Comparison of ENCODE assay signal across 23 cellular contexts in the genomic region with DNA sequence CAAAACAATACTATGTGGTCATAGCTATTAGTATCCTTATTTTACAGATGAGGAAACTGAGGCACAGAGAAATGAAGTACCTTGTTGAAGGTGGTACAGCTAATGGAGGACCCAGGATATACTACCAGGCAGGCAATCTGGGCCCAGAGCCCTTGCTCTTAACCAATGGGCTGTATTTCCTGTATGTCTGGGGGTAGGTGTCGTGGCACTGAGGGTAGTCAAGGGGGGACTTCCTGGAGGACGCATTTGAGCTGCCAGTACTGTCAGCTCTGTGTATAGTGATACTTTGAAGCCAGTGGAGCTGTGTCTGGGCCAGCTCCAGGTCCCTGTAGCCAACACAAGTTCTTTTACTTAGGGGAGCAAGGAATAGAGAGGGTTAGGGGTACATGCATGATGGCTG. TPM values are rescaled to one million over a fixed set of nuclear protein-coding genes. Genes with fewer than 3 reads are reported as not detected.
DNase-seq lines count a peak whose midpoint lies in the region; ATAC-seq and TF ChIP-seq lines count a peak whose summit lies in the region.
"Had no signal": no experiment of that assay in that cellular context is flagged by ENCODE, and none has a peak within 500 bp of the region (broad histone marks: within the 10 kb centered on the region; RNA-seq: fewer than 3 reads in every experiment).

No MANE protein-coding gene starts in this region.

- H3K79me2 ChIP-seq in Loucy (ENCODE audit: insufficient read depth, low read length) = no peaks in the 10 kb centered on the region

- H3K4me2 ChIP-seq in Loucy (ENCODE audit: low read depth, low read length, poor library complexity, severe bottlenecking) (peak overlapping the region; percentile 48), neuronal stem cell (ENCODE audit: insufficient read depth, low read length, poor library complexity, severe bottlenecking) (no peak overlapping the region)

- H3K9me3 ChIP-seq in Loucy (ENCODE audit: insufficient read depth, low read depth, low read length) = no peaks in the 10 kb centered on the region
- no peaks in the 10 kb centered on the region for H3K9me3 ChIP-seq in neuronal stem cell (replicated peaks in 1 of 2; ENCODE audit: control insufficient read depth in 2 of 2, insufficient read depth in 1 of 2, low read depth in 1 of 2, low read length in 2 of 2)
- H3K9me3 ChIP-seq in CD4-positive, alpha-beta memory T cell (ENCODE audit: control insufficient read depth in 1 of 2, low read length in 2 of 2) = no peaks in the 10 kb centered on the region
- H3K9me3 ChIP-seq: MG63 had no signal

- intact Hi-C loops in CD4-positive, alpha-beta memory T cell (cut with micrococcal nuclease) = no loop called here

- no peak overlapping the region for H3K4ac ChIP-seq in neuronal stem cell (ENCODE audit: low read length)

- H3K9me2 ChIP-seq in Loucy (replicated peaks; ENCODE audit: low read depth, low read length) = no peaks in the 10 kb centered on the region

- ATAC-seq in activated naive CD8-positive, alpha-beta T cell treated with anti-CD3 and anti-CD28 coated beads, Interleukin-2, amount 10 ng/mL, durations not matched to agents 7 days and 5 days (ENCODE audit: low read depth) = peak; percentile 81
- ATAC-seq in central memory CD8-positive, alpha-beta T cell (replicated peaks; ENCODE audit: extremely low read depth, poor library complexity, severe bottlenecking) = peak; percentile 40

- H4K91ac ChIP-seq in neuronal stem cell (ENCODE audit: low read depth, low read length, poor library complexity) = no peak overlapping the region

- H3K27ac ChIP-seq in neuronal stem cell (replicated peaks; ENCODE audit: low read length) = no peak overlapping the region
- no peak overlapping the region for H3K27ac ChIP-seq in CD4-positive, alpha-beta memory T cell (ENCODE audit: low read depth, low read length)

- no peak overlapping the region for H4K8ac ChIP-seq in neuronal stem cell (ENCODE audit: low read depth, low read length)

- H3K9me3 Mint-ChIP-seq in activated naive CD8-positive, alpha-beta T cell treated with anti-CD3 and anti-CD28 coated beads, Interleukin-2, amount 10 ng/mL, durations not matched to agents 7 days and 5 days = no peaks in the 10 kb centered on the region
- H3K9me3 Mint-ChIP-seq in activated naive CD8-positive, alpha-beta T cell treated with anti-CD3 and anti-CD28 coated beads for 36 hours = no peaks in the 10 kb centered on the region
- no peaks in the 10 kb centered on the region for H3K9me3 Mint-ChIP-seq in central memory CD8-positive, alpha-beta T cell
- no peaks in the 10 kb centered on the region for H3K9me3 Mint-ChIP-seq in CD4-positive, alpha-beta memory T cell
- H3K9me3 Mint-ChIP-seq: IgD-negative memory B cell had no signal

- WGBS in neuronal stem cell (ENCODE audit: extremely low coverage in 2 of 2, insufficient read length in 2 of 2, insufficient replicate concordance in 1 of 2), 2 donors = no CpG with 5 or more reads among the region's 2 CpGs

- no peaks in the 10 kb centered on the region for H3K27me3 Mint-ChIP-seq in activated naive CD8-positive, alpha-beta T cell treated with anti-CD3 and anti-CD28 coated beads, Interleukin-2, amount 10 ng/mL, durations not matched to agents 7 days and 5 days
- H3K27me3 Mint-ChIP-seq in activated naive CD8-positive, alpha-beta T cell treated with anti-CD3 and anti-CD28 coated beads for 36 hours = no peaks in the 10 kb centered on the region
- no peaks in the 10 kb centered on the region for H3K27me3 Mint-ChIP-seq in central memory CD8-positive, alpha-beta T cell
- H3K27me3 Mint-ChIP-seq in CD4-positive, alpha-beta memory T cell = no peaks in the 10 kb centered on the region
- H3K27me3 Mint-ChIP-seq: IgD-negative memory B cell had no signal

- POLR2A ChIA-PET in activated naive CD8-positive, alpha-beta T cell treated with anti-CD3 and anti-CD28 coated beads, Interleukin-2, amount 10 ng/mL, durations not matched to agents 7 days and 5 days (lab: Charles Lee) = interaction anchor here (1.4 kb wide), 1 partner anchor 213 kb away, joined by 4 read pairs; the partner anchor contains the start of gene TTC22
- POLR2A ChIA-PET in CD4-positive, alpha-beta memory T cell (lab: Charles Lee; ENCODE audit: partially characterized antibody) = no interaction called here

- H3K14ac ChIP-seq in neuronal stem cell (ENCODE audit: low read length) = no peak overlapping the region

- peak overlapping the region; percentile 52 for H2BK15ac ChIP-seq in neuronal stem cell (ENCODE audit: low read length)

- no peak overlapping the region for H2BK5ac ChIP-seq in neuronal stem cell (ENCODE audit: low read length)

- H3K4me1 Mint-ChIP-seq in activated naive CD8-positive, alpha-beta T cell treated with anti-CD3 and anti-CD28 coated beads, Interleukin-2, amount 10 ng/mL, durations not matched to agents 7 days and 5 days = peaks cover 7% of the 10 kb centered on the region
- H3K4me1 Mint-ChIP-seq in activated naive CD8-positive, alpha-beta T cell treated with anti-CD3 and anti-CD28 coated beads for 36 hours = peaks cover 4% of the 10 kb centered on the region
- peaks cover 7% of the 10 kb centered on the region for H3K4me1 Mint-ChIP-seq in central memory CD8-positive, alpha-beta T cell
- H3K4me1 Mint-ChIP-seq in CD4-positive, alpha-beta memory T cell = peaks cover 0 to 3% (median 0%) of the 10 kb centered on the region in 4 donors
- H3K4me1 Mint-ChIP-seq: IgD-negative memory B cell had no signal

- TF ChIP-seq CTCF in Loucy (conservative IDR thresholded peaks at IDR 0.05; ENCODE audit: low read length) = no peak

- H3K27ac Mint-ChIP-seq in activated naive CD8-positive, alpha-beta T cell treated with anti-CD3 and anti-CD28 coated beads, Interleukin-2, amount 10 ng/mL, durations not matched to agents 7 days and 5 days = peak overlapping the region; percentile 85
- H3K27ac Mint-ChIP-seq in activated naive CD8-positive, alpha-beta T cell treated with anti-CD3 and anti-CD28 coated beads for 36 hours = no peak overlapping the region
- H3K27ac Mint-ChIP-seq in central memory CD8-positive, alpha-beta T cell (ENCODE audit: low read depth) = peak overlapping the region; percentile 10
- peak overlapping the region in 1 of 7 donors; percentile 5 for H3K27ac Mint-ChIP-seq in CD4-positive, alpha-beta memory T cell

- H3K4me3 ChIP-seq in Loucy (ENCODE audit: low read length, poor library complexity, severe bottlenecking) (peak overlapping the region; percentile 38), neuronal stem cell (ENCODE audit: low read length in 2 of 2) (no peak overlapping the region)
- no peak overlapping the region for H3K4me3 ChIP-seq in CD4-positive, alpha-beta memory T cell (ENCODE audit: low read length in 2 of 2)
- H3K4me3 ChIP-seq: MG63 had no signal

- no peaks in the 10 kb centered on the region for H3K27me3 ChIP-seq in Loucy (ENCODE audit: insufficient read depth, low read length, poor library complexity, severe bottlenecking)
- no peaks in the 10 kb centered on the region for H3K27me3 ChIP-seq in neuronal stem cell (ENCODE audit: control insufficient read depth in 3 of 3, insufficient read depth in 3 of 3, low read depth in 1 of 3, low read length in 3 of 3)
- no peaks in the 10 kb centered on the region for H3K27me3 ChIP-seq in CD4-positive, alpha-beta memory T cell (ENCODE audit: insufficient read depth, low read length)
- H3K27me3 ChIP-seq: MG63 had no signal

- H3K4me1 ChIP-seq in Loucy (ENCODE audit: insufficient read depth, low read length, poor library complexity, severe bottlenecking) (peaks cover 18% of the 10 kb centered on the region), neuronal stem cell (ENCODE audit: control insufficient read depth in 2 of 2, insufficient read depth in 1 of 2, low read depth in 1 of 2, low read length in 2 of 2) (peaks cover 0 to 4% of the 10 kb centered on the region in 2 donors)
- no peaks in the 10 kb centered on the region for H3K4me1 ChIP-seq in CD4-positive, alpha-beta memory T cell (ENCODE audit: insufficient read depth, low read length)

- H3F3A ChIP-seq in Loucy (ENCODE audit: low read depth) = no peaks in the 10 kb centered on the region

- H3K36me3 ChIP-seq in Loucy (ENCODE audit: insufficient read depth, low read length) = no peaks in the 10 kb centered on the region
- H3K36me3 ChIP-seq in neuronal stem cell (replicated peaks in 1 of 2; ENCODE audit: control insufficient read depth in 2 of 2, insufficient read depth in 2 of 2, low read length in 2 of 2) = no peaks in the 10 kb centered on the region
- H3K36me3 ChIP-seq in CD4-positive, alpha-beta memory T cell (ENCODE audit: insufficient read depth, low read length) = no peaks in the 10 kb centered on the region
- H3K36me3 ChIP-seq: MG63 had no signal

- no peak for DNase-seq in activated naive CD8-positive, alpha-beta T cell treated with anti-CD3 and anti-CD28 coated beads, Interleukin-2, amount 10 ng/mL, durations not matched to agents 7 days and 5 days
- DNase-seq in activated naive CD8-positive, alpha-beta T cell treated with anti-CD3 and anti-CD28 coated beads for 36 hours = no peak
- DNase-seq in central memory CD8-positive, alpha-beta T cell (ENCODE audit: low spot score in 2 of 2) = no peak
- DNase-seq in neuronal stem cell (ENCODE audit: low spot score) (no peak), NCI-H2227 treated with DMSO at 0.1 percent for 48 hours (lab: John Stamatoyannopoulos, UW) (no peak), NCI-H226 (no peak)
- no peak for DNase-seq in CD4-positive, alpha-beta memory T cell
- DNase-seq: AML-193, COR-L47, DMS79, Kasumi-1, MG63, NCI-H1048, NCI-H1436, NCI-H1930, NCI-H446, NCI-H526, OCI-M1 had no signal

- peak overlapping the region; percentile 91 for H2AFZ ChIP-seq in Loucy (ENCODE audit: low read length)
- no peak overlapping the region for H2AFZ ChIP-seq in neuronal stem cell (ENCODE audit: low read length)

- H2BK120ac ChIP-seq in neuronal stem cell (ENCODE audit: low read depth, low read length) = no peak overlapping the region

- peak overlapping the region; percentile 70 for H2AK5ac ChIP-seq in neuronal stem cell (ENCODE audit: low read depth, low read length)

- H3K18ac ChIP-seq in neuronal stem cell (ENCODE audit: low read length) = peak overlapping the region; percentile 19

- H3K79me1 ChIP-seq in neuronal stem cell (ENCODE audit: low read depth, low read length) = no peaks in the 10 kb centered on the region

- no peaks in the 10 kb centered on the region for H4K20me1 ChIP-seq in Loucy (ENCODE audit: insufficient read depth, low read length, poor library complexity, severe bottlenecking)

- no peak overlapping the region for H3K4me3 Mint-ChIP-seq in activated naive CD8-positive, alpha-beta T cell treated with anti-CD3 and anti-CD28 coated beads, Interleukin-2, amount 10 ng/mL, durations not matched to agents 7 days and 5 days
- H3K4me3 Mint-ChIP-seq in activated naive CD8-positive, alpha-beta T cell treated with anti-CD3 and anti-CD28 coated beads for 36 hours = no peak overlapping the region
- H3K4me3 Mint-ChIP-seq in central memory CD8-positive, alpha-beta T cell = no peak overlapping the region
- no peak overlapping the region for H3K4me3 Mint-ChIP-seq in CD4-positive, alpha-beta memory T cell
- H3K4me3 Mint-ChIP-seq: IgD-negative memory B cell had no signal

- CTCF ChIA-PET in CD4-positive, alpha-beta memory T cell (lab: Charles Lee; ENCODE audit: partially characterized antibody) = no interaction called here

- no peaks in the 10 kb centered on the region for H3K36me3 Mint-ChIP-seq in activated naive CD8-positive, alpha-beta T cell treated with anti-CD3 and anti-CD28 coated beads, Interleukin-2, amount 10 ng/mL, durations not matched to agents 7 days and 5 days
- H3K36me3 Mint-ChIP-seq in activated naive CD8-positive, alpha-beta T cell treated with anti-CD3 and anti-CD28 coated beads for 36 hours = no peaks in the 10 kb centered on the region
- H3K36me3 Mint-ChIP-seq in central memory CD8-positive, alpha-beta T cell (ENCODE audit: insufficient read depth) = peaks cover 1% of the 10 kb centered on the region
- H3K36me3 Mint-ChIP-seq in CD4-positive, alpha-beta memory T cell = no peaks in the 10 kb centered on the region
- H3K36me3 Mint-ChIP-seq: IgD-negative memory B cell had no signal

- H2BK12ac ChIP-seq in neuronal stem cell (ENCODE audit: low read length) = no peak overlapping the region

- H3K23ac ChIP-seq in neuronal stem cell (ENCODE audit: low read depth, low read length, poor library complexity) = no peak overlapping the region

- H3K9ac ChIP-seq in Loucy (ENCODE audit: low read depth, low read length, poor library complexity, severe bottlenecking) (peak overlapping the region; percentile 51), neuronal stem cell (ENCODE audit: low read depth, low read length, poor library complexity) (no peak overlapping the region)

RNA-seq across cellular contexts. Expression of gene FAM151A, which starts 34.9 kb away (rescaled TPM):
- not detected for total RNA-seq in activated naive CD8-positive, alpha-beta T cell treated with anti-CD3 and anti-CD28 coated beads, Interleukin-2, amount 10 ng/mL, durations not matched to agents 7 days and 5 days
- not detected for total RNA-seq in activated naive CD8-positive, alpha-beta T cell treated with anti-CD3 and anti-CD28 coated beads for 36 hours
- polyA plus RNA-seq in neuronal stem cell (2013, experiment 1 of 2) = not detected
- not detected for polyA plus RNA-seq in neuronal stem cell (2013, experiment 2 of 2)
- total RNA-seq in CD4-positive, alpha-beta memory T cell = not detected
- polyA plus RNA-seq in CD4-positive, alpha-beta memory T cell = not detected
- total RNA-seq: A172, SK-MEL-5 had no signal
- polyA plus RNA-seq: AG04450, IgD-negative memory B cell had no signal

RNA-seq across cellular contexts. Expression of gene ACOT11, which starts 40.3 kb away (rescaled TPM):
- total RNA-seq in activated naive CD8-positive, alpha-beta T cell treated with anti-CD3 and anti-CD28 coated beads, Interleukin-2, amount 10 ng/mL, durations not matched to agents 7 days and 5 days = 1 to 10 TPM; 1.0 to 1.2 TPM
- total RNA-seq in activated naive CD8-positive, alpha-beta T cell treated with anti-CD3 and anti-CD28 coated beads for 36 hours = 1 to 10 TPM; 1.0 to 1.3 TPM
- 0.82 TPM for polyA plus RNA-seq in neuronal stem cell (2013, experiment 1 of 2)
- 0.90 TPM for polyA plus RNA-seq in neuronal stem cell (2013, experiment 2 of 2)
- under 1 TPM; 0.64 to 1.00 TPM for total RNA-seq in CD4-positive, alpha-beta memory T cell
- polyA plus RNA-seq in CD4-positive, alpha-beta memory T cell = not detected

RNA-seq across cellular contexts. Expression of gene MROH7, which starts 53.2 kb away (rescaled TPM):
- total RNA-seq in activated naive CD8-positive, alpha-beta T cell treated with anti-CD3 and anti-CD28 coated beads, Interleukin-2, amount 10 ng/mL, durations not matched to agents 7 days and 5 days = under 1 TPM in 1 of 2 experiments, not detected in 1; 0.28 TPM
- under 1 TPM; 0.12 to 0.14 TPM for total RNA-seq in activated naive CD8-positive, alpha-beta T cell treated with anti-CD3 and anti-CD28 coated beads for 36 hours
- polyA plus RNA-seq in neuronal stem cell (2013, experiment 1 of 2) = 0.32 TPM
- 0.46 TPM for polyA plus RNA-seq in neuronal stem cell (2013, experiment 2 of 2)
- under 1 TPM; 0.22 to 0.38 TPM for total RNA-seq in CD4-positive, alpha-beta memory T cell
- polyA plus RNA-seq in CD4-positive, alpha-beta memory T cell = not detected
- total RNA-seq: A172 had no signal
- polyA plus RNA-seq: AG04450, IgD-negative memory B cell had no signal
